In the genomic region with DNA sequence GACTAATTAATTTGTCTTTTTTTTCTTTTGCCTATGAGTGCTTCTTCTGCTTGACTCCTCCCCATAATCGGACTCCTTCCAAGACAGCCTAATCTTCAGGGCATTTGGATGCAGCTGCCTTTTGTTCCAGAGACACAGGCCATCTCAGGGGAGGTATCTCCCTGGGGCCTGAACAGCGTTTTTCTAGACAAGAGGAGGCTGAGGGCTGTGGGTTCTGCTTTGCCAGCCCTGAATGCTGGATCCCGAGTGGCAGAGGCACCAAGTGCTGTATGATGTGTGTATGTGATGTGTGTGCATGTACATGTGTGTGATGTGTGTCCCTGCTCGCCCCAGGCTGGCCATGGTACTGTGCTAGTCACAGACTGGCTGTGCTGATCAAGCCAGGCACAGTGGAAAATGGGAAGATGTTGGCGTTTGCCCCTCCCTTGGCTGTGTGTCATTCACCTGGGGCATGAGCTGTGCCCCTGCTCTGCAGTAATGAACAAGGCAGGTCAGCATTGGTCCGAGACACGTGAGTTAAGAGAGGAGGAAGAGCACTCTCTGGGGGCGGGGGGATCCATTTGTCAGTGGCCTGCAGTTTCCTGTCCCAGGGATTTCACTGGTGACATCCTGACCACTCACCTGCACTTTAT, we compare ENCODE assay signal across 12 cellular contexts.
DNase-seq lines count a peak whose midpoint lies in the region; ATAC-seq and TF ChIP-seq lines count a peak whose summit lies in the region.
"Had no signal": no experiment of that assay in that cellular context is flagged by ENCODE, and none has a peak within 500 bp of the region (broad histone marks: within the 10 kb centered on the region; RNA-seq: fewer than 3 reads in every experiment).

No MANE protein-coding gene starts in this region.

- H3K4me1 ChIP-seq in muscle layer of duodenum (ENCODE audit: control insufficient read depth in 1 of 2, insufficient read depth in 2 of 2, low read length in 2 of 2), result peaks cover 5 to 39% of the 10 kb centered on the region in 2 donors
- H3K4me1 ChIP-seq: right lobe of liver had no signal

- H3K36me3 ChIP-seq in muscle layer of duodenum (ENCODE audit: control insufficient read depth in 1 of 2, insufficient read depth in 2 of 2, low read length in 2 of 2), result peaks cover 0 to 14% of the 10 kb centered on the region in 2 donors
- H3K36me3 ChIP-seq: right lobe of liver had no signal

- POLR2A ChIA-PET in activated CD8-positive, alpha-beta T cell treated with anti-CD3 and anti-CD28 coated beads, Interleukin-2, amount 10 ng/mL, durations not matched to agents 7 days and 5 days (lab: Charles Lee), result interaction anchor here (1.4 kb wide), 1 partner anchor 278 kb away, joined by 3 read pairs; the partner anchor contains the start of gene PTTG1IP

- H3K4me3 Mint-ChIP-seq in stimulated activated naive CD8-positive, alpha-beta T cell treated with anti-CD3 and anti-CD28 coated beads, Interleukin-15, Interleukin-2, amounts not matched to agents 100 ng/mL and 50 ng/mL, for 24 hours, result peak overlapping the region; percentile 76
- H3K4me3 Mint-ChIP-seq in activated CD8-positive, alpha-beta T cell treated with anti-CD3 and anti-CD28 coated beads, Interleukin-2, amount 10 ng/mL, durations not matched to agents 7 days and 5 days, result no peak overlapping the region

- peak overlapping the region; percentile 19 for H3K27ac ChIP-seq in muscle layer of duodenum (ENCODE audit: low read length)
- H3K27ac ChIP-seq: right lobe of liver had no signal

- no peaks in the 10 kb centered on the region for H3K27me3 ChIP-seq in muscle layer of duodenum (ENCODE audit: low read depth, low read length)
- H3K27me3 ChIP-seq: right lobe of liver had no signal

- H3K4me3 ChIP-seq in muscle layer of duodenum (ENCODE audit: low read depth in 1 of 2, low read length in 2 of 2), result no peak overlapping the region
- H3K4me3 ChIP-seq: GM12878, right lobe of liver had no signal

- CTCF ChIA-PET in activated CD8-positive, alpha-beta T cell treated with anti-CD3 and anti-CD28 coated beads, Interleukin-2, amount 10 ng/mL, durations not matched to agents 7 days and 5 days (lab: Charles Lee), result interaction anchor here (0.8 to 4.7 kb wide), 9 partner anchors 12 to 157 kb away, joined by 4 to 98 read pairs (median 5); no protein-coding TSS in a partner anchor

- no peaks in the 10 kb centered on the region for H3K9me3 Mint-ChIP-seq in stimulated activated naive CD8-positive, alpha-beta T cell treated with anti-CD3 and anti-CD28 coated beads, Interleukin-15, Interleukin-2, amounts not matched to agents 100 ng/mL and 50 ng/mL, for 24 hours
- no peaks in the 10 kb centered on the region for H3K9me3 Mint-ChIP-seq in activated CD8-positive, alpha-beta T cell treated with anti-CD3 and anti-CD28 coated beads, Interleukin-2, amount 10 ng/mL, durations not matched to agents 7 days and 5 days (ENCODE audit: insufficient read depth)

- ATAC-seq in stimulated activated naive CD8-positive, alpha-beta T cell treated with anti-CD3 and anti-CD28 coated beads, Interleukin-15, Interleukin-2, amounts not matched to agents 100 U/mL and 50 U/mL, for 24 hours, result no peak
- no peak for ATAC-seq in activated CD8-positive, alpha-beta T cell treated with anti-CD3 and anti-CD28 coated beads, Interleukin-2, amount 10 ng/mL, durations not matched to agents 7 days and 5 days
- no peak for ATAC-seq in SK-N-SH treated with all-trans-retinoic acid at 6 μM for 48 hours

- no peak overlapping the region for H3K27ac Mint-ChIP-seq in stimulated activated naive CD8-positive, alpha-beta T cell treated with anti-CD3 and anti-CD28 coated beads, Interleukin-15, Interleukin-2, amounts not matched to agents 100 ng/mL and 50 ng/mL, for 24 hours
- H3K27ac Mint-ChIP-seq in activated CD8-positive, alpha-beta T cell treated with anti-CD3 and anti-CD28 coated beads, Interleukin-2, amount 10 ng/mL, durations not matched to agents 7 days and 5 days, result peak overlapping the region; percentile 84
- H3K27ac Mint-ChIP-seq: memory B cell had no signal

- no peak for DNase-seq in stimulated activated naive CD8-positive, alpha-beta T cell treated with anti-CD3 and anti-CD28 coated beads, Interleukin-15, Interleukin-2, amounts not matched to agents 100 U/mL and 50 U/mL, for 24 hours
- DNase-seq in activated CD8-positive, alpha-beta T cell treated with anti-CD3 and anti-CD28 coated beads, Interleukin-2, amount 10 ng/mL, durations not matched to agents 7 days and 5 days, result no peak
- DNase-seq in DMS79 (lab: John Stamatoyannopoulos, UW) (no peak), DMS53 treated with DMSO at 0.1 percent for 48 hours (lab: John Stamatoyannopoulos, UW; ENCODE audit: unreplicated experiment) (no peak), NCI-H69 (lab: John Stamatoyannopoulos, UW) (no peak)
- DNase-seq: NCI-H446 treated with DMSO at 0.1 percent for 48 hours had no signal

- H3K9me3 ChIP-seq in muscle layer of duodenum (ENCODE audit: control insufficient read depth in 1 of 2, low read length in 2 of 2), result no peaks in the 10 kb centered on the region
- H3K9me3 ChIP-seq: right lobe of liver had no signal

- no peaks in the 10 kb centered on the region for H3K27me3 Mint-ChIP-seq in stimulated activated naive CD8-positive, alpha-beta T cell treated with anti-CD3 and anti-CD28 coated beads, Interleukin-15, Interleukin-2, amounts not matched to agents 100 ng/mL and 50 ng/mL, for 24 hours
- H3K27me3 Mint-ChIP-seq in activated CD8-positive, alpha-beta T cell treated with anti-CD3 and anti-CD28 coated beads, Interleukin-2, amount 10 ng/mL, durations not matched to agents 7 days and 5 days (ENCODE audit: low read depth), result no peaks in the 10 kb centered on the region

- H3K36me3 Mint-ChIP-seq in stimulated activated naive CD8-positive, alpha-beta T cell treated with anti-CD3 and anti-CD28 coated beads, Interleukin-15, Interleukin-2, amounts not matched to agents 100 ng/mL and 50 ng/mL, for 24 hours (ENCODE audit: low read depth), result peaks cover 20% of the 10 kb centered on the region
- H3K36me3 Mint-ChIP-seq in activated CD8-positive, alpha-beta T cell treated with anti-CD3 and anti-CD28 coated beads, Interleukin-2, amount 10 ng/mL, durations not matched to agents 7 days and 5 days (ENCODE audit: low read depth), result peaks cover 6% of the 10 kb centered on the region

- H3K4me1 Mint-ChIP-seq in stimulated activated naive CD8-positive, alpha-beta T cell treated with anti-CD3 and anti-CD28 coated beads, Interleukin-15, Interleukin-2, amounts not matched to agents 100 ng/mL and 50 ng/mL, for 24 hours (ENCODE audit: low read depth), result peaks cover 43% of the 10 kb centered on the region
- H3K4me1 Mint-ChIP-seq in activated CD8-positive, alpha-beta T cell treated with anti-CD3 and anti-CD28 coated beads, Interleukin-2, amount 10 ng/mL, durations not matched to agents 7 days and 5 days (ENCODE audit: low read depth), result peaks cover 47% of the 10 kb centered on the region

TF ChIP-seq in SK-N-SH treated with all-trans-retinoic acid at 6 μM for 48 hours, 23 proteins besides CTCF, POLR2A, EP300 and RAD21:
- TF ChIP-seq ISL1 (CRISPR knock-in tag; IDR thresholded peaks at IDR 0.05), result no peak
- TF ChIP-seq CREB5 (CRISPR knock-in tag; IDR thresholded peaks at IDR 0.05; ENCODE audit: low read depth), result no peak
- no peak for TF ChIP-seq GLIS3 (CRISPR knock-in tag; IDR thresholded peaks at IDR 0.05)
- TF ChIP-seq ZFP30 (CRISPR knock-in tag; IDR thresholded peaks at IDR 0.05), result no peak
- no peak for TF ChIP-seq CSRNP3 (CRISPR knock-in tag; IDR thresholded peaks at IDR 0.05)
- TF ChIP-seq ZNF70 (CRISPR knock-in tag; IDR thresholded peaks at IDR 0.05), result no peak
- no peak for TF ChIP-seq ESRRG (CRISPR knock-in tag; IDR thresholded peaks at IDR 0.05)
- TF ChIP-seq, protein P1, sequence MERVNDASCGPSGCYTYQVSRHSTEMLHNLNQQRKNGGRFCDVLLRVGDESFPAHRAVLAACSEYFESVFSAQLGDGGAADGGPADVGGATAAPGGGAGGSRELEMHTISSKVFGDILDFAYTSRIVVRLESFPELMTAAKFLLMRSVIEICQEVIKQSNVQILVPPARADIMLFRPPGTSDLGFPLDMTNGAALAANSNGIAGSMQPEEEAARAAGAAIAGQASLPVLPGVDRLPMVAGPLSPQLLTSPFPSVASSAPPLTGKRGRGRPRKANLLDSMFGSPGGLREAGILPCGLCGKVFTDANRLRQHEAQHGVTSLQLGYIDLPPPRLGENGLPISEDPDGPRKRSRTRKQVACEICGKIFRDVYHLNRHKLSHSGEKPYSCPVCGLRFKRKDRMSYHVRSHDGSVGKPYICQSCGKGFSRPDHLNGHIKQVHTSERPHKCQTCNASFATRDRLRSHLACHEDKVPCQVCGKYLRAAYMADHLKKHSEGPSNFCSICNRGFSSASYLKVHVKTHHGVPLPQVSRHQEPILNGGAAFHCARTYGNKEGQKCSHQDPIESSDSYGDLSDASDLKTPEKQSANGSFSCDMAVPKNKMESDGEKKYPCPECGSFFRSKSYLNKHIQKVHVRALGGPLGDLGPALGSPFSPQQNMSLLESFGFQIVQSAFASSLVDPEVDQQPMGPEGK (CRISPR knock-in tag; IDR thresholded peaks at IDR 0.05; ENCODE audit: borderline replicate concordance), result no peak
